In the genomic region with DNA sequence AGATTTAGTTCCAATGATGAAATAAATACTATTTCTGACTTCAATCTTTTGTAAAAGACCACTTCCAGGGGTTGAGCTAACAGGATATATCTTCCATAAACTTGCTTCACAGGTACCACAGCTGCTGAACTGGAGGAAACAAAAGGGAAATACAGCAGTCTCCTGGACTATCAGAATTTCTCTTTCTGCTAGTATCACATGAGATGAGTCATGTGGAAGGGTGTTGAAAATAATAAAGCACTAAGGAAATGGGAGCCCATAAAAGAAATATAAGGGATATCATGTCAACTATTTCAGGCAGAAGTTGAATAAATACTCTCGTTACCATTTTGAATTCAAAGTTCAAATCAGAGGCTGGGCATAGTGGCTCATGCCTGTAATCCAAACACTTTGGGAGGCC, we compare ENCODE assay signal across 22 cellular contexts.
"Had no signal": no experiment of that assay in that cellular context is flagged by ENCODE, and none has a peak within 500 bp of the region (broad histone marks: within the 10 kb centered on the region; RNA-seq: fewer than 3 reads in every experiment).

No MANE protein-coding gene starts in this region.

- H3K9me3 Mint-ChIP-seq: activated CD8-positive, alpha-beta T cell treated with anti-CD3 and anti-CD28 coated beads for 36 hours; activated T-cell treated with anti-CD3 and anti-CD28 coated beads, Interleukin-2, amount 50 U/mL, for 24 hours; activated T-helper 1 cell treated with anti-CD3 and anti-CD28 coated beads, Interleukin-12 subunit alpha, Interleukin-12 subunit beta, Interleukin-2, Interleukin-4 antibody, amounts not matched to agents 30 ng/mL and 10 ng/mL and 1 ng/mL, durations not matched to agents 14 hours and 24 hours and 36 hours; T-helper 1 cell treated with Interleukin-12 subunit alpha and Interleukin-12 subunit beta and Interleukin-4 antibody, amounts not matched to agents 30 μg/mL and 1 μg/mL, for 36 hours had no signal

- H3K36me3 ChIP-seq: brain microvascular endothelial cell, SJSA1 had no signal

- H3K27me3 Mint-ChIP-seq: activated CD8-positive, alpha-beta T cell treated with anti-CD3 and anti-CD28 coated beads for 36 hours had no signal

- H3K4me1 ChIP-seq: SJSA1 had no signal

- H3K4me3 ChIP-seq: SJSA1 had no signal

- DNase-seq: activated CD4-positive, alpha-beta T cell treated with anti-CD3 and anti-CD28 coated beads for 36 hours; activated CD4-positive, CD25-positive, alpha-beta regulatory T cell; activated CD8-positive, alpha-beta T cell treated with anti-CD3 and anti-CD28 coated beads for 36 hours; activated effector memory CD4-positive, alpha-beta T cell treated with Interleukin-2 at 50 U/mL for 16 hours; activated naive CD4-positive, alpha-beta T cell; activated T-cell treated with anti-CD3 and anti-CD28 coated beads, Interleukin-2, amount 50 U/mL, for 24 hours; brain microvascular endothelial cell; KBM-7; NCI-H1092; NCI-H1417; NCI-H1930; NCI-H2107; NCI-H2171 treated with DMSO at 0.1 percent for 48 hours; NCI-H345; NCI-H510A; NCI-H69; PC-3; SHP77 had no signal

- H3K27ac Mint-ChIP-seq: activated CD4-positive, alpha-beta T cell treated with anti-CD3 and anti-CD28 coated beads for 36 hours; activated CD8-positive, alpha-beta T cell treated with anti-CD3 and anti-CD28 coated beads for 36 hours; activated naive CD8-positive, alpha-beta T cell; activated T-cell treated with anti-CD3 and anti-CD28 coated beads, Interleukin-2, amount 50 U/mL, for 24 hours; activated T-helper 1 cell treated with anti-CD3 and anti-CD28 coated beads, Interleukin-12 subunit alpha, Interleukin-12 subunit beta, Interleukin-2, Interleukin-4 antibody, amounts not matched to agents 30 ng/mL and 10 ng/mL and 1 ng/mL, durations not matched to agents 14 hours and 24 hours and 36 hours; T-helper 1 cell treated with Interleukin-12 subunit alpha and Interleukin-12 subunit beta and Interleukin-4 antibody, amounts not matched to agents 30 μg/mL and 1 μg/mL, for 36 hours had no signal

- H3K4me3 Mint-ChIP-seq: activated CD4-positive, alpha-beta T cell treated with anti-CD3 and anti-CD28 coated beads for 36 hours; activated CD8-positive, alpha-beta T cell treated with anti-CD3 and anti-CD28 coated beads for 36 hours; activated naive CD8-positive, alpha-beta T cell; activated T-cell treated with anti-CD3 and anti-CD28 coated beads, Interleukin-2, amount 50 U/mL, for 24 hours; activated T-helper 1 cell treated with anti-CD3 and anti-CD28 coated beads, Interleukin-12 subunit alpha, Interleukin-12 subunit beta, Interleukin-2, Interleukin-4 antibody, amounts not matched to agents 30 ng/mL and 10 ng/mL and 1 ng/mL, durations not matched to agents 14 hours and 24 hours and 36 hours; T-helper 1 cell treated with Interleukin-12 subunit alpha and Interleukin-12 subunit beta and Interleukin-4 antibody, amounts not matched to agents 30 μg/mL and 1 μg/mL, for 36 hours had no signal

- ATAC-seq: activated CD4-positive, alpha-beta T cell treated with anti-CD3 and anti-CD28 coated beads for 36 hours; activated CD8-positive, alpha-beta T cell treated with anti-CD3 and anti-CD28 coated beads for 36 hours; PC-3 had no signal

- H3K9me3 ChIP-seq: SJSA1 had no signal
